In the genomic region with DNA sequence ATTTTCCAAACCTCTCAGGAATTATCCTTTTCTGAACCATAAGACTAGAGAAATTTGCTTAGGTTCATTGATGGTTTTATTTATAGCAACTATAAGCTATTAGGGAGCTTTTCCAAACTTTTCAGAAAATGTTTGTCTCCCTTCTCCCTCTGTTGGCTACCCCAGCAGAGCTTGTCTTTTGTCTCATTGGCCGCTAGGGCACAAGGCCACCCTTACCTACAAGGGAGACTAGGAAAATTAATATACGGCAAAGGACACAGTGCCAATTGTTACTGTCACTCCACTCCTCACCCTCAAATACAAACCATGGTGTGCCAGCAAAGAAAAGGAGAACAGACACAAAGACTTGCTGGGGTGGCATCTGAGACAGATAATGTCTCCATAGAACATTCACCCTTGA, we compare ENCODE assay signal across 18 cellular contexts.
"Had no signal": no experiment of that assay in that cellular context is flagged by ENCODE, and none has a peak within 500 bp of the region (broad histone marks: within the 10 kb centered on the region; RNA-seq: fewer than 3 reads in every experiment).

No MANE protein-coding gene starts in this region.

- H3K9me3 ChIP-seq: body of pancreas, neutrophil, pancreas, thyroid gland had no signal

- H3K27ac ChIP-seq: body of pancreas, foreskin keratinocyte, neutrophil, pancreas, thyroid gland had no signal

- ATAC-seq: activated CD8-positive, alpha-beta T cell treated with anti-CD3 and anti-CD28 coated beads for 36 hours; body of pancreas; foreskin keratinocyte; left cardiac atrium; natural killer cell; pancreas had no signal

- H3K36me3 ChIP-seq: neutrophil, pancreas, thyroid gland had no signal

- DNase-seq: activated CD4-positive, alpha-beta T cell treated with anti-CD3 and anti-CD28 coated beads for 48 hours; activated CD4-positive, CD25-positive, alpha-beta regulatory T cell; activated CD8-positive, alpha-beta T cell treated with anti-CD3 and anti-CD28 coated beads for 36 hours; activated naive CD4-positive, alpha-beta T cell treated with Interleukin-2 at 50 U/mL for 16 hours; activated naive CD8-positive, alpha-beta T cell treated with anti-CD3 and anti-CD28 coated beads, Interleukin-2, amount 10 ng/mL, durations not matched to agents 7 days and 5 days; activated T-cell treated with anti-CD3 and anti-CD28 coated beads, Interleukin-2, amount 50 U/mL, for 24 hours; amygdala; body of pancreas; caudate nucleus; foreskin keratinocyte; hippocampal formation; left cardiac atrium; mesenchymal stem cell; natural killer cell; pancreas; stimulated activated naive CD4-positive, alpha-beta T cell treated with Interleukin-2 at 50 U/mL for 16 hours; thyroid gland had no signal

- H3K4me1 ChIP-seq: foreskin keratinocyte, pancreas, thyroid gland had no signal

- H3K27me3 ChIP-seq: thyroid gland had no signal

- H3K4me3 ChIP-seq: body of pancreas, pancreas, thyroid gland had no signal
